Comparison of ENCODE assay signal across 1 cellular context in genomic region chrX:15855562-15856256, GRCh38.
TF ChIP-seq lines count a peak whose summit lies in the region.

No MANE protein-coding gene starts in this region.

TF ChIP-seq in HEK293, 187 proteins besides CTCF, POLR2A, EP300 and RAD21 (continued from another document):
- TF ChIP-seq GLI2 (tag by site-specific recombination; IDR thresholded peaks at IDR 0.05; ENCODE audit: borderline replicate concordance, low read depth) (0 out of 2 replicates have a peak, but pooled peaks have one; percentile 28), ZNF112 (tag by site-specific recombination; IDR thresholded peaks at IDR 0.05) (no peak), ZNF639 (tag by site-specific recombination; IDR thresholded peaks at IDR 0.05) (no peak), ZNF335 (tag by site-specific recombination; conservative IDR thresholded peaks at IDR 0.05) (peak; percentile 82), ZNF626 (tag by site-specific recombination; IDR thresholded peaks at IDR 0.05) (no peak), ZNF366 (tag by site-specific recombination; conservative IDR thresholded peaks at IDR 0.05) (no peak), TRIM28 (IDR thresholded peaks at IDR 0.05; ENCODE audit: borderline replicate concordance, low read length) (0 out of 2 replicates have a peak, but pooled peaks have one; percentile 10), SP7 (tag by site-specific recombination; IDR thresholded peaks at IDR 0.05) (0 out of 2 replicates have a peak, but pooled peaks have one; percentile 6), ZNF404 (tag by site-specific recombination; IDR thresholded peaks at IDR 0.05) (no peak), ZNF18 (tag by site-specific recombination; IDR thresholded peaks at IDR 0.05) (no peak), ZBTB17 (tag by site-specific recombination; IDR thresholded peaks at IDR 0.05) (peak; percentile 62)
